Comparison of ENCODE assay signal across 19 cellular contexts in the genomic region with DNA sequence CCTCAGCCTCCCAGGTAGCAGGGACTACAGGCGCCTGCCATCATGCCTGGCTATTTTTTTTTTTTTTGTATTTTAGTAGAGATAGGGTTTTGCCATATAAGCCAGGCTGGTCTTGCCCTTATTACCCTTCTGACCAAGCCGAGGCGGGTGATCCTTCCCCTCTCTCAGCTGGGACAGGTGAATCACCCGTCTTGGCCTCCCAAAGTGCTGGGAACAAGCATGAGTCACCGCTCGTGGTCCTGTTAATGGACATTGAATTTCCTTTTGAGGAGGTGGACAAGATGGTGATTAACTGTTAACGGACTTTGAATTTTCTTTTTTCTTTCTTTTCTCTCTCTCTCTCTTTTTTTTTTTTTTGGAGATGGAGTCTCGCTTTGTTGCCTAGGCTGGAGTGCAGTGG. TPM values are rescaled to one million over a fixed set of nuclear protein-coding genes. Genes with fewer than 3 reads are reported as not detected.
DNase-seq lines count a peak whose midpoint lies in the region; ATAC-seq and TF ChIP-seq lines count a peak whose summit lies in the region.
"Had no signal": no experiment of that assay in that cellular context is flagged by ENCODE, and none has a peak within 500 bp of the region (broad histone marks: within the 10 kb centered on the region; RNA-seq: fewer than 3 reads in every experiment).

No MANE protein-coding gene starts in this region.

- DNase-seq in A172 (ENCODE audit: low spot score) (peak; percentile 98), H4 (ENCODE audit: low spot score) (peak; percentile 74), Panc1 (ENCODE audit: low read depth, low spot score) (peak; percentile 84), epithelial cell of esophagus (ENCODE audit: low read depth) (peak; percentile 69), T-helper 17 cell (no peak)
- no peak for DNase-seq in stimulated activated CD4-positive, alpha-beta T cell treated with anti-CD3 and anti-CD28 coated beads, Interleukin-2, amount 100 ng/mL, for 24 hours
- no peak for DNase-seq in stimulated activated naive CD8-positive, alpha-beta T cell treated with anti-CD3 and anti-CD28 coated beads, Interleukin-15, Interleukin-2, amounts not matched to agents 100 U/mL and 50 U/mL, for 24 hours
- DNase-seq: activated CD4-positive, alpha-beta memory T cell treated with anti-CD3 and anti-CD28 coated beads, Interleukin-2, amount 10 ng/mL, durations not matched to agents 7 days and 5 days; activated naive CD4-positive, alpha-beta T cell treated with anti-CD3 and anti-CD28 coated beads for 36 hours; cortex of kidney; gastrocnemius medialis; GDM1; left colon; NCI-H2081 treated with DMSO at 0.1 percent for 48 hours; NK-92 treated with Interleukin-12 subunit alpha and Interleukin-12 subunit beta, amount 100 ng/mL, for 24 hours; thyroid gland had no signal

- no peak overlapping the region for H3K4me3 Mint-ChIP-seq in T-helper 17 cell
- H3K4me3 Mint-ChIP-seq: activated CD4-positive, alpha-beta memory T cell treated with anti-CD3 and anti-CD28 coated beads, Interleukin-2, amount 10 ng/mL, durations not matched to agents 7 days and 5 days; activated naive CD4-positive, alpha-beta T cell treated with anti-CD3 and anti-CD28 coated beads for 36 hours; nephron; T-helper 2 cell treated with Interferon-gamma antibody and Interleukin-4, amounts not matched to agents 5 μg/mL and 100 μg/mL, for 36 hours had no signal

- BruUV-seq in Panc1 (replicated peaks; lab: Mats Ljungman, UMichigan), result no TSS peak

- no peaks in the 10 kb centered on the region for H3K36me3 ChIP-seq in Panc1 (ENCODE audit: control insufficient read depth, insufficient read depth, low read length)
- H3K36me3 ChIP-seq: gastrocnemius medialis, thyroid gland had no signal

- peaks cover 2% of the 10 kb centered on the region for H3K36me3 Mint-ChIP-seq in T-helper 17 cell (ENCODE audit: low read depth)

- H3K27me3 ChIP-seq in Panc1 (ENCODE audit: control insufficient read depth, insufficient read depth, low read length), result no peaks in the 10 kb centered on the region
- H3K27me3 ChIP-seq: thyroid gland had no signal

- ATAC-seq in Panc1, result peak; percentile 84
- ATAC-seq in T-helper 17 cell, result no peak
- ATAC-seq in stimulated activated naive CD8-positive, alpha-beta T cell treated with anti-CD3 and anti-CD28 coated beads, Interleukin-15, Interleukin-2, amounts not matched to agents 100 U/mL and 50 U/mL, for 24 hours, result no peak
- ATAC-seq in HG02840 (IDR thresholded peaks at IDR 0.05; ENCODE audit: low FRiP score, unreplicated experiment), result no peak
- ATAC-seq: gastrocnemius medialis, left colon had no signal

- H3K9me3 ChIP-seq in Panc1 (ENCODE audit: control insufficient read depth, insufficient read depth, low read depth, low read length) (no peaks in the 10 kb centered on the region), T-helper 17 cell (ENCODE audit: control insufficient read depth, low read length, poor library complexity, severe bottlenecking) (no peaks in the 10 kb centered on the region)
- H3K9me3 ChIP-seq: gastrocnemius medialis, thyroid gland had no signal

- TF ChIP-seq CTCF in Panc1 (IDR thresholded peaks at IDR 0.05), result no peak
- TF ChIP-seq CTCF in epithelial cell of esophagus (IDR thresholded peaks at IDR 0.05; ENCODE audit: insufficient read depth, low read depth, low read length, missing control alignments), result no peak

- POLR2A ChIA-PET in Panc1 (lab: Charles Lee), result interaction anchor here (0.6 kb wide), 1 partner anchor 494 kb away, joined by 4 read pairs; no protein-coding TSS in a partner anchor

- no peak overlapping the region for H3K27ac ChIP-seq in Panc1 (ENCODE audit: low read length)
- H3K27ac ChIP-seq: gastrocnemius medialis, thyroid gland had no signal

- intact Hi-C loops in Panc1 (cut with micrococcal nuclease; ENCODE audit: unreplicated experiment), result no loop called here

- in situ Hi-C loops in Panc1 (cut with HindIII; ENCODE audit: low pct_unique_long_range_greater_than_20kb, low sequenced_read_pairs), result no loop called here

- H3K27ac Mint-ChIP-seq in T-helper 17 cell, result no peak overlapping the region
- H3K27ac Mint-ChIP-seq: activated CD4-positive, alpha-beta memory T cell treated with anti-CD3 and anti-CD28 coated beads, Interleukin-2, amount 10 ng/mL, durations not matched to agents 7 days and 5 days; activated naive CD4-positive, alpha-beta T cell treated with anti-CD3 and anti-CD28 coated beads for 36 hours; nephron had no signal

- CTCF ChIA-PET in Panc1 (lab: Charles Lee), result no interaction called here

- peaks cover 3% of the 10 kb centered on the region for H3K4me1 Mint-ChIP-seq in T-helper 17 cell
- H3K4me1 Mint-ChIP-seq: nephron had no signal

- H3K4me3 ChIP-seq in Panc1 (ENCODE audit: low read depth in 2 of 2, low read length in 2 of 2), result no peak overlapping the region
- no peak overlapping the region for H3K4me3 ChIP-seq in epithelial cell of esophagus (ENCODE audit: low read length)
- H3K4me3 ChIP-seq: gastrocnemius medialis, thyroid gland had no signal

- no peaks in the 10 kb centered on the region for H3K27me3 Mint-ChIP-seq in T-helper 17 cell
- H3K27me3 Mint-ChIP-seq: activated CD4-positive, alpha-beta memory T cell treated with anti-CD3 and anti-CD28 coated beads, Interleukin-2, amount 10 ng/mL, durations not matched to agents 7 days and 5 days had no signal

- H3K4me1 ChIP-seq in Panc1 (ENCODE audit: control insufficient read depth, insufficient read depth, low read length), result no peaks in the 10 kb centered on the region
- H3K4me1 ChIP-seq: gastrocnemius medialis, thyroid gland had no signal

RNA-seq across cellular contexts. Expression of a gene that starts 10.6 kb away (rescaled TPM):
- 22.7 and 57.3 TPM in 2 replicates for total RNA-seq in A172 (2014; rRNA removed; shearing (Covaris generic))
- total RNA-seq in H4 (2014; rRNA removed; shearing (Covaris generic)), result 0.12 TPM in 1 of 2 replicates, not detected in the other
- total RNA-seq in Panc1 (2021; ENCODE audit: unreplicated experiment), result 45.4 TPM
- polyA plus RNA-seq in Panc1 (2012; ENCODE audit: insufficient read length), result 62.7 TPM
- 1 to 10 TPM; 3.0 to 4.5 TPM for total RNA-seq in T-helper 17 cell
- total RNA-seq: gastrocnemius medialis had no signal

RNA-seq across cellular contexts. Expression of a gene that starts 49.5 kb away (rescaled TPM):
- total RNA-seq in A172 (2014; rRNA removed; shearing (Covaris generic)), result not detected in 2 replicates
- 17.8 and 18.6 TPM in 2 replicates for total RNA-seq in H4 (2014; rRNA removed; shearing (Covaris generic))
- 2.9 TPM for total RNA-seq in Panc1 (2021; ENCODE audit: unreplicated experiment)
- polyA plus RNA-seq in Panc1 (2012; ENCODE audit: insufficient read length), result 1.6 TPM
- 1 to 10 TPM; 2.2 to 3.3 TPM for total RNA-seq in T-helper 17 cell

Comparison
In these comparisons a context has a peak if more than half of its experiments do, and no peak if none do; other contexts are left out.
1. DNase-seq: peak in A172 (single experiment), H4 (single experiment), Panc1 (single experiment) and epithelial cell of esophagus (single experiment); none in T-helper 17 cell (0 of 3), stimulated activated CD4-positive, alpha-beta T cell treated with anti-CD3 and anti-CD28 coated beads, Interleukin-2, amount 100 ng/mL, for 24 hours (0 of 2) and stimulated activated naive CD8-positive, alpha-beta T cell treated with anti-CD3 and anti-CD28 coated beads, Interleukin-15, Interleukin-2, amounts not matched to agents 100 U/mL and 50 U/mL, for 24 hours (single experiment).